Comparison of ENCODE assay signal across 8 cellular contexts in the genomic region with DNA sequence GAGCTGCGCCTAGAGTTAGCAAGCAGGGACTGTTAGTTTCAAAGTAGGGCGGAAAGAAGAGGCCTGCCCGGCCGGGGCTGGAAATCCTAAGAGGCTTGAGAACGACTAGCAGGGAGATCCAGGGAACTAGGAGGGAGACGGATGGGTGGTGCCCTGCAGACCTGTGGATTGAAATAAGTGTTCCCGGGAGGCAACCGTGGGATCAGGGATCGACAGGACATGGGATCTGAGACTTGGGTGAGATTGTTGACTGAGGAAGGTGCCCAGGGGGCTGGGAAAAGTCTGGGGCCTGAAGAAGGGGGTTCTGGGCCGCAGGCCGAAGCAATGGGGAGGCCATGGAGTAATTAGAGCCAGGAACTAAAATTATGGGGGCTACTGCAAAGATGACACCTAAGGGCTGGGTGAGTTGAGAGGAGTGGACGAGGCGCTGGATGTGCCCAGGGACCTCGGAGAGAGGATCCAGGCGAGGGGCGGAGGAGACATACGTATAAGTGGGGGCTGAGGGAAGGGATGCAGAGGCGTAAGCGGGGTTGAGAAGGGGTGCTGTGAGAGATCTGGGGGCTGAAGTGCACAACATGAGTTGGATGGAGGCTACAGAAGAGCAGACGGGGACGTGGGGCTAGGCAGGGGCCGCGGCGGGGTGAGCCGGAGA. TPM values are rescaled to one million over a fixed set of nuclear protein-coding genes. Genes with fewer than 3 reads are reported as not detected.
A peak's percentile ranks its signal among the peaks of the same experiment; 100 is the strongest.
DNase-seq lines count a peak whose midpoint lies in the region; ATAC-seq and TF ChIP-seq lines count a peak whose summit lies in the region.

No MANE protein-coding gene starts in this region.

- TF ChIP-seq CTCF in NB4 (IDR thresholded peaks at IDR 0.05; ENCODE audit: low read depth, low read length), result no peak
- TF ChIP-seq CTCF in choroid plexus epithelial cell (conservative IDR thresholded peaks at IDR 0.05; ENCODE audit: low read depth, low read length), result no peak
- no peak for TF ChIP-seq CTCF in right lobe of liver (IDR thresholded peaks at IDR 0.05)
- no peak for TF ChIP-seq CTCF in transverse colon (IDR thresholded peaks at IDR 0.05)

- WGBS in right lobe of liver (ENCODE audit: insufficient coverage, low coverage, low lambda C conversion rate, missing lambda C conversion rate), result 4% methylated on average over 22 of the region's 25 CpGs
- WGBS in transverse colon (ENCODE audit: low coverage in 1 of 2), 2 donors, result 5% methylated on average over 11 to 25 of the region's 25 CpGs

- H3K27ac ChIP-seq in right lobe of liver, result peak overlapping the region; percentile 61 to 67 (median 66)
- peak overlapping the region; percentile 86 to 94 (median 90) for H3K27ac ChIP-seq in transverse colon

- TF ChIP-seq POLR2A in NB4 (IDR thresholded peaks at IDR 0.05; ENCODE audit: extremely low read depth, insufficient read length) (no peak), right lobe of liver (IDR thresholded peaks at IDR 0.05) (no peak), transverse colon (IDR thresholded peaks at IDR 0.05) (no peak)

- in situ Hi-C loops in transverse colon (cut with MboI; ENCODE audit: low pct_ligation_motif_present in 1 of 4, low pct_unique_long_range_greater_than_20kb in 1 of 4, low sequenced_read_pairs in 3 of 4), result no loop called here

- DNase-seq in COLO829 (ENCODE audit: low spot score), result peak; percentile 32
- peak; percentile 32 for DNase-seq in NB4 (ENCODE audit: low read depth)
- DNase-seq in choroid plexus epithelial cell (ENCODE audit: low read depth), result peak; percentile 44
- peak in 1 of 3 donors; percentile 31 for DNase-seq in right lobe of liver
- peak; percentile 40 for DNase-seq in transverse colon
- DNase-seq in NAMALWA (ENCODE audit: low spot score), result no peak
- DNase-seq in stimulated activated CD4-positive, alpha-beta T cell treated with anti-CD3 and anti-CD28 coated beads, Interleukin-12 subunit alpha, Interleukin-12 subunit beta, amount 100 ng/mL, for 4 hours, result no peak

- H3K36me3 ChIP-seq in right lobe of liver (no peaks in the 10 kb centered on the region), transverse colon (no peaks in the 10 kb centered on the region)

- H3K4me3 ChIP-seq in NB4 (ENCODE audit: low read depth, low read length) (peak overlapping the region; percentile 87), choroid plexus epithelial cell (ENCODE audit: low read depth, low read length) (peak overlapping the region; percentile 96), right lobe of liver (peak overlapping the region; percentile 85 to 91 (median 87)), transverse colon (peak overlapping the region; percentile 52 to 95 (median 72))

- TF ChIP-seq EP300 in transverse colon (IDR thresholded peaks at IDR 0.05; ENCODE audit: low read depth), result no peak

- H3K9me3 ChIP-seq in right lobe of liver (no peaks in the 10 kb centered on the region), transverse colon (no peaks in the 10 kb centered on the region)

- peaks cover 0 to 9% (median 4%) of the 10 kb centered on the region in 4 donors for H3K4me1 ChIP-seq in right lobe of liver
- H3K4me1 ChIP-seq in transverse colon, result peaks cover 9 to 27% (median 14%) of the 10 kb centered on the region in 4 donors

- H3K27me3 ChIP-seq in right lobe of liver, result no peaks in the 10 kb centered on the region
- no peaks in the 10 kb centered on the region for H3K27me3 ChIP-seq in transverse colon

- ATAC-seq in GM21447 (IDR thresholded peaks at IDR 0.05; ENCODE audit: unreplicated experiment) (peak; percentile 16), right lobe of liver (peak in 1 of 4 donors; percentile 7)

- intact Hi-C loops in right lobe of liver (cut with DNase I) (no loop called here), transverse colon (cut with DNase I; ENCODE audit: low total_unique reads) (no loop called here)

RNA-seq across cellular contexts. Expression of gene LTA4H, which starts 0.6 kb away (rescaled TPM):
- total RNA-seq in right lobe of liver (10 to 100 TPM; 19.0 to 32.5 (median 27.1) TPM), transverse colon (10 to 100 TPM; 22.4 to 91.9 (median 63.6) TPM)

RNA-seq across cellular contexts. Expression of gene HAL, which starts 38.6 kb away (rescaled TPM):
- 100 to 1,000 TPM in 5 of 6 experiments, 10 to 100 TPM in 1; 95.8 to 190 (median 174) TPM for total RNA-seq in right lobe of liver
- 1 to 10 TPM in 3 of 4 donors, not detected in 1; 1.1 to 3.3 (median 2.6) TPM for total RNA-seq in transverse colon

Comparison
In these comparisons a context has a peak if more than half of its experiments do, and no peak if none do; other contexts are left out.
1. DNase-seq: peak in COLO829 (single experiment), NB4 (single experiment), choroid plexus epithelial cell (single experiment) and transverse colon (single experiment); none in NAMALWA (single experiment) and stimulated activated CD4-positive, alpha-beta T cell treated with anti-CD3 and anti-CD28 coated beads, Interleukin-12 subunit alpha, Interleukin-12 subunit beta, amount 100 ng/mL, for 4 hours (single experiment).
2. RNA of gene HAL, which starts 38.6 kb away (total RNA-seq): 95.8 to 190 TPM in right lobe of liver; 1.1 to 3.3 TPM in transverse colon; every median in the first group is over 10 times any median in the second.
3. Peak in every context shown above with its lines, with median percentiles within 50 percentile points of each other: H3K4me3 ChIP-seq.